Comparison of ENCODE assay signal across 7 cellular contexts in genomic region chr18:48950536-48951447, GRCh38. TPM values are rescaled to one million over a fixed set of nuclear protein-coding genes. Genes with fewer than 3 reads are reported as not detected.
A peak's percentile ranks its signal among the peaks of the same experiment; 100 is the strongest.
DNase-seq lines count a peak whose midpoint lies in the region; ATAC-seq and TF ChIP-seq lines count a peak whose summit lies in the region.

SMAD7 (minus strand) TSS chr18:48950965; CDS start chr18:48950424, 541 bp downstream.

- TF ChIP-seq EP300 in transverse colon (IDR thresholded peaks at IDR 0.05; ENCODE audit: low read depth): no peak

- H3K36me3 ChIP-seq in transverse colon: no peaks in the 10 kb centered on the region

- H3K4me3 Mint-ChIP-seq in memory B cell: peak within 1 kb of the TSS; percentile 97

- ATAC-seq in memory B cell (ENCODE audit: low read depth): no peak
- no peak for ATAC-seq in GM18502 (IDR thresholded peaks at IDR 0.05; ENCODE audit: poor library complexity, unreplicated experiment)

- TF ChIP-seq CTCF in choroid plexus epithelial cell (conservative IDR thresholded peaks at IDR 0.05; ENCODE audit: low read depth, low read length): no peak
- TF ChIP-seq CTCF in transverse colon (IDR thresholded peaks at IDR 0.05): no peak

- H3K9me3 Mint-ChIP-seq in memory B cell: no peaks in the 10 kb centered on the region

- 1% methylated on average over 18 to 68 of the region's 71 CpGs for WGBS in transverse colon (ENCODE audit: low coverage in 1 of 2), 2 donors

- H3K27ac ChIP-seq in transverse colon: peak within 1 kb of the TSS; percentile 98 to 100 (median 98)

- H3K9me3 ChIP-seq in transverse colon: no peaks in the 10 kb centered on the region

- in situ Hi-C loops in transverse colon (cut with MboI; ENCODE audit: low pct_ligation_motif_present in 1 of 4, low pct_unique_long_range_greater_than_20kb in 1 of 4, low sequenced_read_pairs in 3 of 4): loop anchor here in 1 of 4 donors (25.0 kb wide), 1 partner anchor 163 kb away; no protein-coding TSS in a partner anchor

- H3K4me3 ChIP-seq in choroid plexus epithelial cell (ENCODE audit: low read depth, low read length) (peak within 1 kb of the TSS; percentile 82), transverse colon (peak within 1 kb of the TSS; percentile 71 to 92 (median 78))

- H3K4me1 Mint-ChIP-seq in memory B cell: peaks cover 23% of the 10 kb centered on the region

- TF ChIP-seq POLR2A in GM19193 (IDR thresholded peaks at IDR 0.05; ENCODE audit: extremely low read depth, insufficient read depth, insufficient read length) (peak; percentile 44), transverse colon (IDR thresholded peaks at IDR 0.05) (no peak)

- peaks cover 19 to 46% (median 41%) of the 10 kb centered on the region in 4 donors for H3K4me1 ChIP-seq in transverse colon

- no peaks in the 10 kb centered on the region for H3K27me3 Mint-ChIP-seq in memory B cell

- no peaks in the 10 kb centered on the region for H3K36me3 Mint-ChIP-seq in memory B cell

- peak within 1 kb of the TSS; percentile 90 for H3K27ac Mint-ChIP-seq in memory B cell

- intact Hi-C loops in transverse colon (cut with DNase I; ENCODE audit: low total_unique reads): no loop called here

- DNase-seq in NCI-H345 treated with DMSO at 0.1 percent for 48 hours (lab: John Stamatoyannopoulos, UW; ENCODE audit: unreplicated experiment): peak; percentile 15
- peak; percentile 52 for DNase-seq in choroid plexus epithelial cell (ENCODE audit: low read depth)
- no peak for DNase-seq in memory B cell (ENCODE audit: low spot score in 2 of 2)
- peak; percentile 50 for DNase-seq in transverse colon
- no peak for DNase-seq in NOMO-1 treated with DMSO at 0.1 percent for 48 hours (lab: John Stamatoyannopoulos, UW; ENCODE audit: unreplicated experiment)

- H3K27me3 ChIP-seq in transverse colon: no peaks in the 10 kb centered on the region

RNA-seq across cellular contexts. Expression of gene SMAD7, which starts in this region (rescaled TPM):
- 100 to 1,000 TPM in 1 of 4 donors, 10 to 100 TPM in 3; 76.0 to 199 (median 77.1) TPM for total RNA-seq in transverse colon

Comparison
In these comparisons a context has a peak if more than half of its experiments do, and no peak if none do; other contexts are left out.
1. DNase-seq: peak in NCI-H345 treated with DMSO at 0.1 percent for 48 hours (single experiment), choroid plexus epithelial cell (single experiment) and transverse colon (single experiment); none in memory B cell (0 of 2) and NOMO-1 treated with DMSO at 0.1 percent for 48 hours (single experiment).